In genomic region chrX:21741869-21742701, GRCh38 we compare ENCODE assay signal across 1 cellular context.
TF ChIP-seq lines count a peak whose summit lies in the region.

No MANE protein-coding gene starts in this region.

TF ChIP-seq in SK-N-SH treated with all-trans-retinoic acid at 6 μM for 48 hours, 23 proteins besides CTCF, POLR2A, EP300 and RAD21 (continued from another document):
- TF ChIP-seq ZNF565 (CRISPR knock-in tag; conservative IDR thresholded peaks at IDR 0.05; ENCODE audit: low read depth) (no peak), ZNF70 (CRISPR knock-in tag; IDR thresholded peaks at IDR 0.05) (no peak)
